ENCODE assay signal across 2 cellular contexts in the genomic region with DNA sequence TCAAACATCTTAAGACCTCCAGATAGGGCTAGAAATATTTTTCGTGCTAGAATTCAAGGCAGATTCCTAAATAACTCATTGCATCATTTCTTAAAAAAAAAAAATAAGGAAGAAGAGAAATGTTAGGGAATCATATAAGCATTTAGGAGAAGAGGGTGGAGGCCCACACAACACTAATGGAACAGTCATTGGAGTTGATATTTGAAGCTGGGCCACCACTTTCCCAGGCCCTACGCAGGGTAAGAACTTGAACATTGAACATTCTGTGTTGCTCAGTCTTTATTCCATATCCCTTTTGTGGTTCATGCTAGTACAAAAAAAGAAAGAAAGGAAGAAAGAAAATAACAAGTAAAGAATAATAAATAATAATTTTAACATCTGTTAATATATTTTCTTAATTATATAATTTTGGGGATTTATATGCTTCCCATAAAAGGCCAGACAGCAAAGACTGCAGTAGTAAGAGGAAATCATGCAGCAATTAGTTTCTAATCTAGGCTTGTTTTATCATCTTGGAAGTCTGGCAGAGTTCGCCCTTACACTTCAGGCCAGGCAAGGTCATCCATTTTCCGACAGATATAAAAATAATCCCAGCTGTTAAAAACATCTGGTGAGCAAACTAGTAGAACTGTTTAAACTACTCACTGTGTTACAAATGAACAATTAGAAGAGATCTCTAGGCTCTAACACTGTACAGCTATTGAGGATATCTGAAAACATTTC.
TF ChIP-seq lines count a peak whose summit lies in the region.

No MANE protein-coding gene starts in this region.

TF ChIP-seq in SK-N-SH treated with all-trans-retinoic acid at 6 μM for 48 hours, 23 proteins besides CTCF, POLR2A, EP300 and RAD21 (continued from another document):
- TF ChIP-seq, protein P1, sequence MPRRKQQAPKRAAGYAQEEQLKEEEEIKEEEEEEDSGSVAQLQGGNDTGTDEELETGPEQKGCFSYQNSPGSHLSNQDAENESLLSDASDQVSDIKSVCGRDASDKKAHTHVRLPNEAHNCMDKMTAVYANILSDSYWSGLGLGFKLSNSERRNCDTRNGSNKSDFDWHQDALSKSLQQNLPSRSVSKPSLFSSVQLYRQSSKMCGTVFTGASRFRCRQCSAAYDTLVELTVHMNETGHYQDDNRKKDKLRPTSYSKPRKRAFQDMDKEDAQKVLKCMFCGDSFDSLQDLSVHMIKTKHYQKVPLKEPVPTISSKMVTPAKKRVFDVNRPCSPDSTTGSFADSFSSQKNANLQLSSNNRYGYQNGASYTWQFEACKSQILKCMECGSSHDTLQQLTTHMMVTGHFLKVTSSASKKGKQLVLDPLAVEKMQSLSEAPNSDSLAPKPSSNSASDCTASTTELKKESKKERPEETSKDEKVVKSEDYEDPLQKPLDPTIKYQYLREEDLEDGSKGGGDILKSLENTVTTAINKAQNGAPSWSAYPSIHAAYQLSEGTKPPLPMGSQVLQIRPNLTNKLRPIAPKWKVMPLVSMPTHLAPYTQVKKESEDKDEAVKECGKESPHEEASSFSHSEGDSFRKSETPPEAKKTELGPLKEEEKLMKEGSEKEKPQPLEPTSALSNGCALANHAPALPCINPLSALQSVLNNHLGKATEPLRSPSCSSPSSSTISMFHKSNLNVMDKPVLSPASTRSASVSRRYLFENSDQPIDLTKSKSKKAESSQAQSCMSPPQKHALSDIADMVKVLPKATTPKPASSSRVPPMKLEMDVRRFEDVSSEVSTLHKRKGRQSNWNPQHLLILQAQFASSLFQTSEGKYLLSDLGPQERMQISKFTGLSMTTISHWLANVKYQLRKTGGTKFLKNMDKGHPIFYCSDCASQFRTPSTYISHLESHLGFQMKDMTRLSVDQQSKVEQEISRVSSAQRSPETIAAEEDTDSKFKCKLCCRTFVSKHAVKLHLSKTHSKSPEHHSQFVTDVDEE (CRISPR knock-in tag; IDR thresholded peaks at IDR 0.05): peak; percentile 18; the same call in 1 of the 2 replicates
- no peak for TF ChIP-seq ZNF565 (CRISPR knock-in tag; conservative IDR thresholded peaks at IDR 0.05; ENCODE audit: low read depth)
- TF ChIP-seq SNAI2 (CRISPR knock-in tag; IDR thresholded peaks at IDR 0.05): no peak
- no peak for TF ChIP-seq TOX (CRISPR knock-in tag; IDR thresholded peaks at IDR 0.05; ENCODE audit: borderline replicate concordance)
- TF ChIP-seq GLIS3 (CRISPR knock-in tag; IDR thresholded peaks at IDR 0.05): no peak
- TF ChIP-seq RARB (CRISPR knock-in tag; IDR thresholded peaks at IDR 0.05): no peak
- TF ChIP-seq ESRRG (CRISPR knock-in tag; IDR thresholded peaks at IDR 0.05): no peak
- no peak for TF ChIP-seq BACH2 (CRISPR knock-in tag; IDR thresholded peaks at IDR 0.05; ENCODE audit: borderline replicate concordance)
- no peak for TF ChIP-seq OSR1 (CRISPR knock-in tag; IDR thresholded peaks at IDR 0.05)
- TF ChIP-seq TCF4 (CRISPR knock-in tag; IDR thresholded peaks at IDR 0.05; ENCODE audit: borderline replicate concordance): peak; percentile 55; the same call in 1 of the 2 replicates

TF ChIP-seq in WTC11, 78 proteins besides CTCF, POLR2A, EP300 and RAD21:
- no peak for TF ChIP-seq ZNF263 (CRISPR knock-in tag; IDR thresholded peaks at IDR 0.05; ENCODE audit: low read depth)
- no peak for TF ChIP-seq FOXJ3 (CRISPR knock-in tag; IDR thresholded peaks at IDR 0.05; ENCODE audit: borderline replicate concordance)
- TF ChIP-seq, protein P2, sequence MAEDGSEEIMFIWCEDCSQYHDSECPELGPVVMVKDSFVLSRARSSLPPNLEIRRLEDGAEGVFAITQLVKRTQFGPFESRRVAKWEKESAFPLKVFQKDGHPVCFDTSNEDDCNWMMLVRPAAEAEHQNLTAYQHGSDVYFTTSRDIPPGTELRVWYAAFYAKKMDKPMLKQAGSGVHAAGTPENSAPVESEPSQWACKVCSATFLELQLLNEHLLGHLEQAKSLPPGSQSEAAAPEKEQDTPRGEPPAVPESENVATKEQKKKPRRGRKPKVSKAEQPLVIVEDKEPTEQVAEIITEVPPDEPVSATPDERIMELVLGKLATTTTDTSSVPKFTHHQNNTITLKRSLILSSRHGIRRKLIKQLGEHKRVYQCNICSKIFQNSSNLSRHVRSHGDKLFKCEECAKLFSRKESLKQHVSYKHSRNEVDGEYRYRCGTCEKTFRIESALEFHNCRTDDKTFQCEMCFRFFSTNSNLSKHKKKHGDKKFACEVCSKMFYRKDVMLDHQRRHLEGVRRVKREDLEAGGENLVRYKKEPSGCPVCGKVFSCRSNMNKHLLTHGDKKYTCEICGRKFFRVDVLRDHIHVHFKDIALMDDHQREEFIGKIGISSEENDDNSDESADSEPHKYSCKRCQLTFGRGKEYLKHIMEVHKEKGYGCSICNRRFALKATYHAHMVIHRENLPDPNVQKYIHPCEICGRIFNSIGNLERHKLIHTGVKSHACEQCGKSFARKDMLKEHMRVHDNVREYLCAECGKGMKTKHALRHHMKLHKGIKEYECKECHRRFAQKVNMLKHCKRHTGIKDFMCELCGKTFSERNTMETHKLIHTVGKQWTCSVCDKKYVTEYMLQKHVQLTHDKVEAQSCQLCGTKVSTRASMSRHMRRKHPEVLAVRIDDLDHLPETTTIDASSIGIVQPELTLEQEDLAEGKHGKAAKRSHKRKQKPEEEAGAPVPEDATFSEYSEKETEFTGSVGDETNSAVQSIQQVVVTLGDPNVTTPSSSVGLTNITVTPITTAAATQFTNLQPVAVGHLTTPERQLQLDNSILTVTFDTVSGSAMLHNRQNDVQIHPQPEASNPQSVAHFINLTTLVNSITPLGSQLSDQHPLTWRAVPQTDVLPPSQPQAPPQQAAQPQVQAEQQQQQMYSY (CRISPR knock-in tag; IDR thresholded peaks at IDR 0.05): no peak
- no peak for TF ChIP-seq CBFB (CRISPR knock-in tag; IDR thresholded peaks at IDR 0.05; ENCODE audit: low read depth)
- TF ChIP-seq, protein P3, sequence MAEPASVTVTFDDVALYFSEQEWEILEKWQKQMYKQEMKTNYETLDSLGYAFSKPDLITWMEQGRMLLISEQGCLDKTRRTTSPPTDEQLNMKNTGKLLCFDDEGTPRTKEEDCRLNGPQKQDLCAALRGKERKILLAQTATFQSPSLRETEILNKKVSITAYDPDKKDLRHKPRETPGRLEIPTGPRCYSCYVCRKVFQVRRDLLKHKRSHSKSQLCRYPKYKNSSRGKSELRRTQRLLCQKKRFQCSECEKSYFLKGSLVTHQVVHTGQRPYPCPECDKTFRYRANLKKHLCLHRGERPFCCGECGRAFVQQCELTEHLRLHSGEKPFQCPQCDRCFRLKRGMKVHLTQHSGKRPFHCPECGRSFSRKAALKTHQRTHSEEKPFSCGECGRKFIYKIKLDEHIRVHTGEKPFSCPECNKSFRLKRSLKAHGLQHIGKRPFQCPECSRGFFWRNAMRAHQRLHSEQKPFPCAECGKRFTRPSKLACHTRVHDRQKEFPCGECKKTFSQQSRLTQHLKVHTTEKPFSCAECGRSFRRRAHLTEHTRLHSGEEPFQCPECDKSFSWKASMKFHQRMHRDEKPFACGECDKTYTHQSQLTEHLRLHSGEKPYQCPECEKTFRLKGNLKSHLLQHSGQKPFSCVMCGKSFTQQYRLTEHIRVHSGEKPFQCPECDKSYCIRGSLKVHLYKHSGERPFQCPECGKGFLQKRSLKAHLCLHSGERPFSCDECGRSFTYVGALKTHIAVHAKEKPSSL (CRISPR knock-in tag; conservative IDR thresholded peaks at IDR 0.05): no peak
- TF ChIP-seq ATF1 (CRISPR knock-in tag; IDR thresholded peaks at IDR 0.05): no peak
- no peak for TF ChIP-seq MYBL2 (CRISPR knock-in tag; IDR thresholded peaks at IDR 0.05)
- TF ChIP-seq NR2C2 (CRISPR knock-in tag; IDR thresholded peaks at IDR 0.05): no peak
- TF ChIP-seq OVOL2 (CRISPR knock-in tag; IDR thresholded peaks at IDR 0.05; ENCODE audit: borderline replicate concordance): no peak
- TF ChIP-seq SP1 (CRISPR knock-in tag; conservative IDR thresholded peaks at IDR 0.05): no peak
- TF ChIP-seq, protein P4, sequence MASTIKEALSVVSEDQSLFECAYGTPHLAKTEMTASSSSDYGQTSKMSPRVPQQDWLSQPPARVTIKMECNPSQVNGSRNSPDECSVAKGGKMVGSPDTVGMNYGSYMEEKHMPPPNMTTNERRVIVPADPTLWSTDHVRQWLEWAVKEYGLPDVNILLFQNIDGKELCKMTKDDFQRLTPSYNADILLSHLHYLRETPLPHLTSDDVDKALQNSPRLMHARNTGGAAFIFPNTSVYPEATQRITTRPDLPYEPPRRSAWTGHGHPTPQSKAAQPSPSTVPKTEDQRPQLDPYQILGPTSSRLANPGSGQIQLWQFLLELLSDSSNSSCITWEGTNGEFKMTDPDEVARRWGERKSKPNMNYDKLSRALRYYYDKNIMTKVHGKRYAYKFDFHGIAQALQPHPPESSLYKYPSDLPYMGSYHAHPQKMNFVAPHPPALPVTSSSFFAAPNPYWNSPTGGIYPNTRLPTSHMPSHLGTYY (CRISPR knock-in tag; IDR thresholded peaks at IDR 0.05): no peak
- no peak for TF ChIP-seq NFATC4 (CRISPR knock-in tag; IDR thresholded peaks at IDR 0.05)
- no peak for TF ChIP-seq ELF4 (CRISPR knock-in tag; IDR thresholded peaks at IDR 0.05; ENCODE audit: low read depth)
- TF ChIP-seq NFE2L1 (CRISPR knock-in tag; IDR thresholded peaks at IDR 0.05): no peak
- TF ChIP-seq, protein P5, sequence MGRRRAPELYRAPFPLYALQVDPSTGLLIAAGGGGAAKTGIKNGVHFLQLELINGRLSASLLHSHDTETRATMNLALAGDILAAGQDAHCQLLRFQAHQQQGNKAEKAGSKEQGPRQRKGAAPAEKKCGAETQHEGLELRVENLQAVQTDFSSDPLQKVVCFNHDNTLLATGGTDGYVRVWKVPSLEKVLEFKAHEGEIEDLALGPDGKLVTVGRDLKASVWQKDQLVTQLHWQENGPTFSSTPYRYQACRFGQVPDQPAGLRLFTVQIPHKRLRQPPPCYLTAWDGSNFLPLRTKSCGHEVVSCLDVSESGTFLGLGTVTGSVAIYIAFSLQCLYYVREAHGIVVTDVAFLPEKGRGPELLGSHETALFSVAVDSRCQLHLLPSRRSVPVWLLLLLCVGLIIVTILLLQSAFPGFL (CRISPR knock-in tag; IDR thresholded peaks at IDR 0.05; ENCODE audit: borderline replicate concordance): no peak
- no peak for TF ChIP-seq RORB (CRISPR knock-in tag; IDR thresholded peaks at IDR 0.05)
- no peak for TF ChIP-seq GTF2I (CRISPR knock-in tag; conservative IDR thresholded peaks at IDR 0.05)
- TF ChIP-seq PRRX2 (CRISPR knock-in tag; IDR thresholded peaks at IDR 0.05): no peak
- TF ChIP-seq MXD4 (CRISPR knock-in tag; IDR thresholded peaks at IDR 0.05; ENCODE audit: borderline replicate concordance): no peak
- TF ChIP-seq, protein P6, sequence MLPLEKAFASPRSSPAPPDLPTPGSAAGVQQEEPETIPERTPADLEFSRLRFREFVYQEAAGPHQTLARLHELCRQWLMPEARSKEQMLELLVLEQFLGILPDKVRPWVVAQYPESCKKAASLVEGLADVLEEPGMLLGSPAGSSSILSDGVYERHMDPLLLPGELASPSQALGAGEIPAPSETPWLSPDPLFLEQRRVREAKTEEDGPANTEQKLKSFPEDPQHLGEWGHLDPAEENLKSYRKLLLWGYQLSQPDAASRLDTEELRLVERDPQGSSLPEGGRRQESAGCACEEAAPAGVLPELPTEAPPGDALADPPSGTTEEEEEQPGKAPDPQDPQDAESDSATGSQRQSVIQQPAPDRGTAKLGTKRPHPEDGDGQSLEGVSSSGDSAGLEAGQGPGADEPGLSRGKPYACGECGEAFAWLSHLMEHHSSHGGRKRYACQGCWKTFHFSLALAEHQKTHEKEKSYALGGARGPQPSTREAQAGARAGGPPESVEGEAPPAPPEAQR (CRISPR knock-in tag; IDR thresholded peaks at IDR 0.05): no peak
